ENCODE assay signal across 3 cellular contexts in genomic region chr7:77107659-77108058, GRCh38. TPM values are rescaled to one million over a fixed set of nuclear protein-coding genes. Genes with fewer than 3 reads are reported as not detected.
"Had no signal": no experiment of that assay in that cellular context is flagged by ENCODE, and none has a peak within 500 bp of the region (broad histone marks: within the 10 kb centered on the region; RNA-seq: fewer than 3 reads in every experiment).

No MANE protein-coding gene starts in this region.

RNA-seq across cellular contexts. Expression of gene SPDYE18, which starts 45.3 kb away (rescaled TPM):
- total RNA-seq: activated T-helper 17 cell treated with anti-CD3 and anti-CD28 coated beads, Interleukin-2, amount 50 U/mL, for 72 hours; astrocyte; SJCRH30 had no signal
